In genomic region chr10:124899151-124899550, GRCh38 we compare ENCODE assay signal across 20 cellular contexts.
"Had no signal": no experiment of that assay in that cellular context is flagged by ENCODE, and none has a peak within 500 bp of the region (broad histone marks: within the 10 kb centered on the region; RNA-seq: fewer than 3 reads in every experiment).

No MANE protein-coding gene starts in this region.

- H3K4me1 ChIP-seq: left lung, pancreas, prostate gland, sigmoid colon, tibial artery, uterus had no signal

- H3K27ac ChIP-seq: left lung, pancreas, prostate gland, sigmoid colon, suprapubic skin, thoracic aorta, tibial artery, uterus had no signal

- H3K9me3 ChIP-seq: left lung, mucosa of descending colon, pancreas, prostate gland, sigmoid colon, suprapubic skin, thoracic aorta, tibial artery, uterus had no signal

- DNase-seq: hippocampal formation; kidney glomerular epithelial cell; left cardiac atrium; left lung; naive thymus-derived CD4-positive, alpha-beta T cell; nucleus accumbens; sigmoid colon; stimulated activated CD4-positive, alpha-beta T cell treated with anti-CD3 and anti-CD28 coated beads, Interleukin-1b, Interleukin-23, amount 100 ng/mL, for 48 hours; stimulated activated CD4-positive, alpha-beta T cell treated with anti-CD3 and anti-CD28 coated beads, Interleukin-2, amount 100 ng/mL, for 48 hours; stimulated activated naive CD4-positive, alpha-beta T cell; trophoblast cell; uterus had no signal

- ATAC-seq: left cardiac atrium; left lung; naive thymus-derived CD4-positive, alpha-beta T cell; natural killer cell treated with Interleukin-12 subunit alpha and Interleukin-12 subunit beta and Interleukin-15 and Interleukin-18, amount 100 ng/mL, for 72 hours had no signal

- H3K27me3 ChIP-seq: pancreas, tibial artery, uterus had no signal

- H3K4me3 ChIP-seq: left lung, lung, mucosa of descending colon, pancreas, prostate gland, sigmoid colon, suprapubic skin, thoracic aorta, tibial artery, uterus had no signal

- H3K36me3 ChIP-seq: left lung, pancreas, prostate gland, sigmoid colon, suprapubic skin, thoracic aorta, tibial artery, uterus had no signal
